In genomic region chr9:134641173-134641985, GRCh38 we compare ENCODE assay signal across 1 cellular context.
TF ChIP-seq lines count a peak whose summit lies in the region.

Gene COL5A1 (plus strand): TSS chr9:134641803. CDS start chr9:134642188, 385 bp downstream.

TF ChIP-seq in GM23338, 12 proteins besides CTCF, POLR2A, EP300 and RAD21 (continued from another document):
- TF ChIP-seq, protein P1, sequence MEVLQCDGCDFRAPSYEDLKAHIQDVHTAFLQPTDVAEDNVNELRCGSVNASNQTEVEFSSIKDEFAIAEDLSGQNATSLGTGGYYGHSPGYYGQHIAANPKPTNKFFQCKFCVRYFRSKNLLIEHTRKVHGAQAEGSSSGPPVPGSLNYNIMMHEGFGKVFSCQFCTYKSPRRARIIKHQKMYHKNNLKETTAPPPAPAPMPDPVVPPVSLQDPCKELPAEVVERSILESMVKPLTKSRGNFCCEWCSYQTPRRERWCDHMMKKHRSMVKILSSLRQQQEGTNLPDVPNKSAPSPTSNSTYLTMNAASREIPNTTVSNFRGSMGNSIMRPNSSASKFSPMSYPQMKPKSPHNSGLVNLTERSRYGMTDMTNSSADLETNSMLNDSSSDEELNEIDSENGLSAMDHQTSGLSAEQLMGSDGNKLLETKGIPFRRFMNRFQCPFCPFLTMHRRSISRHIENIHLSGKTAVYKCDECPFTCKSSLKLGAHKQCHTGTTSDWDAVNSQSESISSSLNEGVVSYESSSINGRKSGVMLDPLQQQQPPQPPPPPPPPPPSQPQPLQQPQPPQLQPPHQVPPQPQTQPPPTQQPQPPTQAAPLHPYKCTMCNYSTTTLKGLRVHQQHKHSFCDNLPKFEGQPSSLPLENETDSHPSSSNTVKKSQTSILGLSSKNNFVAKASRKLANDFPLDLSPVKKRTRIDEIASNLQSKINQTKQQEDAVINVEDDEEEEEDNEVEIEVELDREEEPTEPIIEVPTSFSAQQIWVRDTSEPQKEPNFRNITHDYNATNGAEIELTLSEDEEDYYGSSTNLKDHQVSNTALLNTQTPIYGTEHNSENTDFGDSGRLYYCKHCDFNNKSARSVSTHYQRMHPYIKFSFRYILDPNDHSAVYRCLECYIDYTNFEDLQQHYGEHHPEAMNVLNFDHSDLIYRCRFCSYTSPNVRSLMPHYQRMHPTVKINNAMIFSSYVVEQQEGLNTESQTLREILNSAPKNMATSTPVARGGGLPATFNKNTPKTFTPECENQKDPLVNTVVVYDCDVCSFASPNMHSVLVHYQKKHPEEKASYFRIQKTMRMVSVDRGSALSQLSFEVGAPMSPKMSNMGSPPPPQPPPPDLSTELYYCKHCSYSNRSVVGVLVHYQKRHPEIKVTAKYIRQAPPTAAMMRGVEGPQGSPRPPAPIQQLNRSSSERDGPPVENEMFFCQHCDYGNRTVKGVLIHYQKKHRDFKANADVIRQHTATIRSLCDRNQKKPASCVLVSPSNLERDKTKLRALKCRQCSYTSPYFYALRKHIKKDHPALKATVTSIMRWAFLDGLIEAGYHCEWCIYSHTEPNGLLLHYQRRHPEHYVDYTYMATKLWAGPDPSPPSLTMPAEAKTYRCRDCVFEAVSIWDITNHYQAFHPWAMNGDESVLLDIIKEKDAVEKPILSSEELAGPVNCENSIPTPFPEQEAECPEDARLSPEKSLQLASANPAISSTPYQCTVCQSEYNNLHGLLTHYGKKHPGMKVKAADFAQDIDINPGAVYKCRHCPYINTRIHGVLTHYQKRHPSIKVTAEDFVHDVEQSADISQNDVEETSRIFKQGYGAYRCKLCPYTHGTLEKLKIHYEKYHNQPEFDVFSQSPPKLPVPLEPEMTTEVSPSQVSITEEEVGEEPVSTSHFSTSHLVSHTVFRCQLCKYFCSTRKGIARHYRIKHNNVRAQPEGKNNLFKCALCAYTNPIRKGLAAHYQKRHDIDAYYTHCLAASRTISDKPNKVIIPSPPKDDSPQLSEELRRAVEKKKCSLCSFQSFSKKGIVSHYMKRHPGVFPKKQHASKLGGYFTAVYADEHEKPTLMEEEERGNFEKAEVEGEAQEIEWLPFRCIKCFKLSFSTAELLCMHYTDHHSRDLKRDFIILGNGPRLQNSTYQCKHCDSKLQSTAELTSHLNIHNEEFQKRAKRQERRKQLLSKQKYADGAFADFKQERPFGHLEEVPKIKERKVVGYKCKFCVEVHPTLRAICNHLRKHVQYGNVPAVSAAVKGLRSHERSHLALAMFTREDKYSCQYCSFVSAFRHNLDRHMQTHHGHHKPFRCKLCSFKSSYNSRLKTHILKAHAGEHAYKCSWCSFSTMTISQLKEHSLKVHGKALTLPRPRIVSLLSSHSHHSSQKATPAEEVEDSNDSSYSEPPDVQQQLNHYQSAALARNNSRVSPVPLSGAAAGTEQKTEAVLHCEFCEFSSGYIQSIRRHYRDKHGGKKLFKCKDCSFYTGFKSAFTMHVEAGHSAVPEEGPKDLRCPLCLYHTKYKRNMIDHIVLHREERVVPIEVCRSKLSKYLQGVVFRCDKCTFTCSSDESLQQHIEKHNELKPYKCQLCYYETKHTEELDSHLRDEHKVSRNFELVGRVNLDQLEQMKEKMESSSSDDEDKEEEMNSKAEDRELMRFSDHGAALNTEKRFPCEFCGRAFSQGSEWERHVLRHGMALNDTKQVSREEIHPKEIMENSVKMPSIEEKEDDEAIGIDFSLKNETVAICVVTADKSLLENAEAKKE (CRISPR knock-in tag; IDR thresholded peaks at IDR 0.05): no peak
- no peak for TF ChIP-seq EZH2 (IDR thresholded peaks at IDR 0.05; ENCODE audit: low read depth, unreplicated experiment)
- no peak for TF ChIP-seq EZH2phosphoT487 (IDR thresholded peaks at IDR 0.05; ENCODE audit: unreplicated experiment)
TF ChIP-seq in GM23338: peak in this region for 2.
